10 cellular contexts compared by ENCODE assay signal in the genomic region with DNA sequence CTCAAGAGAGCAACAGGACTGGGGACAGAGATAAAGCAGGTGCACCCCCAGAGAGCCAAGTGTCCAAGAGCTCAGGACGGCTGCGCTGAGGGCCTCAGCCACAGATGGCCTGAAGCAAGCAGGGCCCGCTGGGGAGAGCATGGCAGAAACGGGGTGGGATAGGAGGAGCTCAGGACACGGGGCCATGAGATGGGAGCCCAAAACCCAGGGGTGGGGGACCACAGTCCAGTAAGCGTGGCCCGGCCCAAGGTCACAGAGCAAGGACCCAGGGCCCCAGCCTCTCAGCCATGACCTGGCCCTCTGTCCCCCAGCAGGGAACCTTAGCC. TPM values are rescaled to one million over a fixed set of nuclear protein-coding genes. Genes with fewer than 3 reads are reported as not detected.
DNase-seq lines count a peak whose midpoint lies in the region; ATAC-seq and TF ChIP-seq lines count a peak whose summit lies in the region.
"Had no signal": no experiment of that assay in that cellular context is flagged by ENCODE, and none has a peak within 500 bp of the region (broad histone marks: within the 10 kb centered on the region; RNA-seq: fewer than 3 reads in every experiment).

No MANE protein-coding gene starts in this region.

- POLR2A ChIA-PET in AG04450 (lab: Yijun Ruan, JAX) = interaction anchor here (0.7 to 1.9 kb wide), 5 partner anchors 9 to 64 kb away, joined by 3 to 24 read pairs (median 3); a partner anchor contains a TSS

- WGBS in ovary, 3 donors = 64 to 82% (median 71%) methylated on average over 7 of the region's 7 CpGs

- H3K36me3 ChIP-seq in RWPE2 (ENCODE audit: low read depth) (peaks cover 40% of the 10 kb centered on the region), osteoblast (ENCODE audit: insufficient read depth, low read length) (peaks cover 36% of the 10 kb centered on the region), MM.1S (replicated peaks; ENCODE audit: insufficient read depth, low read length) (0 out of 2 replicates have a peak, but pooled peaks cover 2% of the 10 kb centered on the region), ovary (no peaks in the 10 kb centered on the region)

- CTCF ChIA-PET in AG04450 (lab: Charles Lee) = interaction anchor here (1.1 to 1.3 kb wide), 2 partner anchors 9 to 43 kb away, joined by 3 read pairs; a partner anchor contains a TSS

- peak; percentile 6 for ATAC-seq in RWPE2 (ENCODE audit: low read depth)
- ATAC-seq: K562 had no signal

- no peak overlapping the region for H3K4me3 ChIP-seq in AG04450 (ENCODE audit: low read depth, low read length)
- H3K4me3 ChIP-seq in RWPE2 (ENCODE audit: severe bottlenecking) = peak overlapping the region; percentile 1
- H3K4me3 ChIP-seq in epithelial cell of proximal tubule (ENCODE audit: low read depth, low read length) = peak overlapping the region; percentile 26
- H3K4me3 ChIP-seq in osteoblast (ENCODE audit: insufficient read depth, low read length) = peak overlapping the region; percentile 24
- H3K4me3 ChIP-seq in MM.1S (ENCODE audit: low read length) = no peak overlapping the region
- H3K4me3 ChIP-seq in ovary = no peak overlapping the region
- H3K4me3 ChIP-seq: K562 had no signal

- H3K9me3 ChIP-seq in AG04450 (ENCODE audit: control insufficient read depth, insufficient read depth, low read length) (no peaks in the 10 kb centered on the region), RWPE2 (ENCODE audit: severe bottlenecking) (no peaks in the 10 kb centered on the region), osteoblast (ENCODE audit: low read depth, low read length) (no peaks in the 10 kb centered on the region), MM.1S (replicated peaks; ENCODE audit: insufficient read depth, low read length) (no peaks in the 10 kb centered on the region), ovary (no peaks in the 10 kb centered on the region)

- H2AFZ ChIP-seq in osteoblast (ENCODE audit: low read length) (peak overlapping the region; percentile 36), MM.1S (ENCODE audit: low read length) (no peak overlapping the region)

- no peak overlapping the region for H3K9ac ChIP-seq in MM.1S (ENCODE audit: low read length)

- no peaks in the 10 kb centered on the region for H3K27me3 ChIP-seq in AG04450 (ENCODE audit: control insufficient read depth, insufficient read depth, low read length)
- no peaks in the 10 kb centered on the region for H3K27me3 ChIP-seq in RWPE2 (ENCODE audit: insufficient read depth, poor library complexity, severe bottlenecking)
- no peaks in the 10 kb centered on the region for H3K27me3 ChIP-seq in osteoblast (ENCODE audit: insufficient read depth, low read length)
- peaks cover 6% of the 10 kb centered on the region; the same call in 1 of the 2 replicates for H3K27me3 ChIP-seq in MM.1S (replicated peaks; ENCODE audit: insufficient read depth, low read length)
- no peaks in the 10 kb centered on the region for H3K27me3 ChIP-seq in ovary

- H3F3A ChIP-seq in MM.1S (ENCODE audit: insufficient read depth, low read length) = no peaks in the 10 kb centered on the region; the same call in 1 of the 2 replicates

- intact Hi-C loops in ovary (cut with DNase I) = loop anchor here in 1 of 4 donors (5.0 kb wide), 1 partner anchor 40 kb away; no protein-coding TSS in a partner anchor

- DNase-seq in AG04450 (ENCODE audit: low read depth, low spot score) = no peak
- no peak for DNase-seq in RWPE2 (ENCODE audit: low spot score)
- no peak for DNase-seq in epithelial cell of proximal tubule (ENCODE audit: low read depth)
- no peak for DNase-seq in osteoblast (ENCODE audit: insufficient read length, low spot score, missing footprints)
- DNase-seq in foreskin melanocyte = no peak
- DNase-seq in MM.1S = no peak
- DNase-seq in ovary = no peak
- DNase-seq in HK-2 (ENCODE audit: unreplicated experiment) = no peak
- DNase-seq: NCI-H2227 treated with DMSO at 0.1 percent for 48 hours had no signal

- TF ChIP-seq CTCF in AG04450 (IDR thresholded peaks at IDR 0.05; ENCODE audit: low read depth, low read length) (no peak), RWPE2 (IDR thresholded peaks at IDR 0.05; ENCODE audit: poor library complexity, severe bottlenecking) (no peak), epithelial cell of proximal tubule (conservative IDR thresholded peaks at IDR 0.05; ENCODE audit: low read depth, low read length) (no peak), osteoblast (IDR thresholded peaks at IDR 0.05; ENCODE audit: extremely low read depth, low read depth, low read length) (no peak), MM.1S (IDR thresholded peaks at IDR 0.05; ENCODE audit: low read length) (no peak), ovary (IDR thresholded peaks at IDR 0.05) (no peak)

- H4K20me1 ChIP-seq in osteoblast (ENCODE audit: insufficient read depth, low read length) (no peaks in the 10 kb centered on the region), MM.1S (ENCODE audit: insufficient read depth, low read length) (no peaks in the 10 kb centered on the region)

- no peaks in the 10 kb centered on the region for H3K9me2 ChIP-seq in MM.1S (replicated peaks; ENCODE audit: insufficient read depth, low read length)

- H3K27ac ChIP-seq in AG04450 (ENCODE audit: low read depth, low read length) (peak overlapping the region; percentile 97), RWPE2 (ENCODE audit: poor library complexity, severe bottlenecking) (peak overlapping the region; percentile 99), osteoblast (ENCODE audit: low read depth, low read length) (peak overlapping the region; percentile 84), MM.1S (ENCODE audit: low read length) (no peak overlapping the region), ovary (no peak overlapping the region)

- H3K4me1 ChIP-seq in RWPE2 (ENCODE audit: insufficient read depth, poor library complexity, severe bottlenecking) = peaks cover 43% of the 10 kb centered on the region
- H3K4me1 ChIP-seq in osteoblast (ENCODE audit: insufficient read depth, low read length) = peaks cover 27% of the 10 kb centered on the region
- no peaks in the 10 kb centered on the region for H3K4me1 ChIP-seq in MM.1S (ENCODE audit: low read length)
- H3K4me1 ChIP-seq in ovary (ENCODE audit: insufficient read depth) = no peaks in the 10 kb centered on the region

- H3K79me2 ChIP-seq in osteoblast (ENCODE audit: insufficient read depth, low read length) = peaks cover 34% of the 10 kb centered on the region
- H3K79me2 ChIP-seq in MM.1S (ENCODE audit: low read length) = no peaks in the 10 kb centered on the region

- peak overlapping the region; percentile 63 for H3K4me2 ChIP-seq in osteoblast (ENCODE audit: insufficient read depth, low read length)
- H3K4me2 ChIP-seq in MM.1S (ENCODE audit: low read depth, low read length) = no peak overlapping the region

- no peak for TF ChIP-seq EP300 in ovary (IDR thresholded peaks at IDR 0.05)

- no peak for TF ChIP-seq POLR2A in ovary (IDR thresholded peaks at IDR 0.05)

RNA-seq across cellular contexts. Expression of a gene that starts 9.5 kb away (rescaled TPM):
- 17.8 and 19.9 TPM in 2 replicates for polyA plus RNA-seq in AG04450 (2011; rRNA removed)
- polyA minus RNA-seq in AG04450 (2011; rRNA and poly(A)+ RNA removed) = 36.8 and 44.8 TPM in 2 replicates
- total RNA-seq in epithelial cell of proximal tubule = 23.7 and 25.9 TPM in 2 replicates
- 12.7 and 13.8 TPM in 2 replicates for total RNA-seq in osteoblast
- total RNA-seq in ovary = 10 to 100 TPM in 5 of 7 donors, 1 to 10 TPM in 2; 5.1 to 18.0 (median 15.2) TPM
- 1 to 10 TPM; 6.5 to 8.6 TPM for polyA plus RNA-seq in ovary

RNA-seq across cellular contexts. Expression of a gene that starts 51.2 kb away (rescaled TPM):
- 1,368 and 1,889 TPM in 2 replicates for polyA plus RNA-seq in AG04450 (2011; rRNA removed)
- polyA minus RNA-seq in AG04450 (2011; rRNA and poly(A)+ RNA removed) = 722 and 958 TPM in 2 replicates
- 1,795 and 2,087 TPM in 2 replicates for total RNA-seq in epithelial cell of proximal tubule
- 824 and 862 TPM in 2 replicates for total RNA-seq in osteoblast
- 1,000 to 10,000 TPM; 1,785 to 3,905 (median 1,999) TPM for total RNA-seq in ovary
- 1,000 to 10,000 TPM; 1,901 to 3,982 TPM for polyA plus RNA-seq in ovary

Comparison
In these comparisons a context has a peak if more than half of its experiments do, and no peak if none do; other contexts are left out.
1. H3K27ac ChIP-seq: peak in AG04450 (single experiment), RWPE2 (single experiment) and osteoblast (single experiment); none in MM.1S (single experiment) and ovary (0 of 2).
2. H3K4me3 ChIP-seq: peak in RWPE2 (single experiment), epithelial cell of proximal tubule (single experiment) and osteoblast (single experiment); none in AG04450 (single experiment), MM.1S (single experiment) and ovary (single experiment).